In the genomic region with DNA sequence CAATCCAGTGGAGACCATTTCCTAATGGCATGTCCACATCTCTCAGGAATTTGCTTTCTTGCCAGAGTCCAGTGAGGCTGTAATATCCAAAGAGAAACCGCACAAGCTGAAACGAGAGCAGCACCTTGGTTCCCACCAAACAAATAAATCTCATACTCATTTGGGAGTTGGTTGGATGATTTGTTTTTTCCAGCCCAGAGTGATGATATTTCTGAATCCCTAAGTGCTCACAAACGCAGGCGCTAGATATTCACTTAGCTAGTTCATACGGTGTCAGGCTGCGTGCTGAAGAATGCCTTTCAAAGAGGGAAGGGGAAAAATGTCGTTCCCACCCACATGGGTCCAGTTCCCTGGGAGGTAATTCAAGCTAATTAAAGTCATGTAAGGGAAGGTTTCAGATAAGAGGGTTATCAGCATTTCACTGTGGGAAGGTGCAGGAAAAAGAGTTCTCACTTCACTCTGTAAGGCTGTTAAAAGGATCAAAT, we compare ENCODE assay signal across 13 cellular contexts. TPM values are rescaled to one million over a fixed set of nuclear protein-coding genes. Genes with fewer than 3 reads are reported as not detected.
A peak's percentile ranks its signal among the peaks of the same experiment; 100 is the strongest.
DNase-seq lines count a peak whose midpoint lies in the region; TF ChIP-seq lines count a peak whose summit lies in the region.
"Had no signal": no experiment of that assay in that cellular context is flagged by ENCODE, and none has a peak within 500 bp of the region (broad histone marks: within the 10 kb centered on the region; RNA-seq: fewer than 3 reads in every experiment).

No MANE protein-coding gene starts in this region.

- H3K4me1 ChIP-seq in ascending aorta (peaks cover 0 to 4% of the 10 kb centered on the region in 2 donors), left ventricle myocardium inferior (peaks cover 25% of the 10 kb centered on the region), sigmoid colon (peaks cover 0 to 50% (median 43%) of the 10 kb centered on the region in 4 donors)

- H3K36me3 ChIP-seq in ascending aorta (no peaks in the 10 kb centered on the region), left ventricle myocardium inferior (no peaks in the 10 kb centered on the region), sigmoid colon (no peaks in the 10 kb centered on the region)
- H3K36me3 ChIP-seq: thyroid gland had no signal

- no peaks in the 10 kb centered on the region for H3K9me3 Mint-ChIP-seq in activated naive CD4-positive, alpha-beta T cell treated with anti-CD3 and anti-CD28 coated beads, Interleukin-2, amount 10 ng/mL, durations not matched to agents 7 days and 5 days
- H3K9me3 Mint-ChIP-seq in activated T-cell treated with anti-CD3 and anti-CD28 coated beads, Interleukin-2, amount 50 U/mL, for 24 hours = no peaks in the 10 kb centered on the region
- H3K9me3 Mint-ChIP-seq: immature natural killer cell had no signal

- H3K27me3 ChIP-seq in ascending aorta = no peaks in the 10 kb centered on the region
- no peaks in the 10 kb centered on the region for H3K27me3 ChIP-seq in left ventricle myocardium inferior (ENCODE audit: low read depth)
- no peaks in the 10 kb centered on the region for H3K27me3 ChIP-seq in sigmoid colon
- H3K27me3 ChIP-seq: thyroid gland had no signal

- no peak overlapping the region for H3K4me3 Mint-ChIP-seq in activated naive CD4-positive, alpha-beta T cell treated with anti-CD3 and anti-CD28 coated beads, Interleukin-2, amount 10 ng/mL, durations not matched to agents 7 days and 5 days
- no peak overlapping the region for H3K4me3 Mint-ChIP-seq in activated T-cell treated with anti-CD3 and anti-CD28 coated beads, Interleukin-2, amount 50 U/mL, for 24 hours
- H3K4me3 Mint-ChIP-seq: immature natural killer cell had no signal

- TF ChIP-seq POLR2A in sigmoid colon (IDR thresholded peaks at IDR 0.05) = no peak

- WGBS in sigmoid colon, 2 donors = 10 to 42% methylated on average over 7 of the region's 7 CpGs

- intact Hi-C loops in ascending aorta (cut with DNase I) = no loop called here
- intact Hi-C loops in left ventricle myocardium inferior (cut with micrococcal nuclease) = no loop called here
- intact Hi-C loops in sigmoid colon (cut with DNase I) = no loop called here

- TF ChIP-seq EP300 in sigmoid colon (IDR thresholded peaks at IDR 0.05) = peak in 2 of 4 donors; percentile 18 to 45

- TF ChIP-seq CTCF in ascending aorta (IDR thresholded peaks at IDR 0.05) = no peak
- no peak for TF ChIP-seq CTCF in left ventricle myocardium inferior (IDR thresholded peaks at IDR 0.05; ENCODE audit: borderline replicate concordance)
- TF ChIP-seq CTCF in sigmoid colon (IDR thresholded peaks at IDR 0.05) = no peak

- H3K9me3 ChIP-seq in ascending aorta = no peaks in the 10 kb centered on the region
- H3K9me3 ChIP-seq in left ventricle myocardium inferior (replicated peaks) = no peaks in the 10 kb centered on the region
- H3K9me3 ChIP-seq in sigmoid colon = no peaks in the 10 kb centered on the region
- H3K9me3 ChIP-seq: thyroid gland had no signal

- H3K36me3 Mint-ChIP-seq in activated naive CD4-positive, alpha-beta T cell treated with anti-CD3 and anti-CD28 coated beads, Interleukin-2, amount 10 ng/mL, durations not matched to agents 7 days and 5 days = no peaks in the 10 kb centered on the region
- no peaks in the 10 kb centered on the region for H3K36me3 Mint-ChIP-seq in activated T-cell treated with anti-CD3 and anti-CD28 coated beads, Interleukin-2, amount 50 U/mL, for 24 hours (ENCODE audit: low read depth)
- H3K36me3 Mint-ChIP-seq: immature natural killer cell had no signal

- H3K27ac Mint-ChIP-seq in activated naive CD4-positive, alpha-beta T cell treated with anti-CD3 and anti-CD28 coated beads, Interleukin-2, amount 10 ng/mL, durations not matched to agents 7 days and 5 days = no peak overlapping the region
- H3K27ac Mint-ChIP-seq in activated T-cell treated with anti-CD3 and anti-CD28 coated beads, Interleukin-2, amount 50 U/mL, for 24 hours = no peak overlapping the region
- H3K27ac Mint-ChIP-seq: immature natural killer cell had no signal

- peak; percentile 94 for DNase-seq in GM04503 (ENCODE audit: low read depth)
- no peak for DNase-seq in ascending aorta (ENCODE audit: low spot score in 2 of 2)
- no peak for DNase-seq in left ventricle myocardium inferior
- DNase-seq in sigmoid colon = no peak
- DNase-seq in activated naive CD4-positive, alpha-beta T cell treated with anti-CD3 and anti-CD28 coated beads, Interleukin-2, amount 10 ng/mL, durations not matched to agents 7 days and 5 days = no peak
- DNase-seq in HEK293T (ENCODE audit: extremely low spot score) = no peak
- no peak for DNase-seq in activated T-cell treated with anti-CD3 and anti-CD28 coated beads, Interleukin-2, amount 50 U/mL, for 24 hours
- no peak for DNase-seq in SW480 (ENCODE audit: low spot score)
- DNase-seq: activated CD4-positive, alpha-beta T cell treated with anti-CD3 and anti-CD28 coated beads for 48 hours; anterior cingulate cortex; immature natural killer cell; thyroid gland had no signal

- H3K4me1 Mint-ChIP-seq in activated naive CD4-positive, alpha-beta T cell treated with anti-CD3 and anti-CD28 coated beads, Interleukin-2, amount 10 ng/mL, durations not matched to agents 7 days and 5 days = no peaks in the 10 kb centered on the region
- no peaks in the 10 kb centered on the region for H3K4me1 Mint-ChIP-seq in activated T-cell treated with anti-CD3 and anti-CD28 coated beads, Interleukin-2, amount 50 U/mL, for 24 hours (ENCODE audit: low read depth)
- H3K4me1 Mint-ChIP-seq: immature natural killer cell had no signal

- peak overlapping the region in 1 of 2 donors; percentile 27 for H3K4me3 ChIP-seq in ascending aorta
- peak overlapping the region; percentile 3 for H3K4me3 ChIP-seq in left ventricle myocardium inferior
- H3K4me3 ChIP-seq in sigmoid colon = peak overlapping the region in 1 of 4 donors; percentile 12
- H3K4me3 ChIP-seq: K562, thyroid gland had no signal

- peak overlapping the region; percentile 28 to 44 for H3K27ac ChIP-seq in ascending aorta
- peak overlapping the region; percentile 71 for H3K27ac ChIP-seq in left ventricle myocardium inferior (replicated peaks)
- H3K27ac ChIP-seq in sigmoid colon = peak overlapping the region; percentile 75 to 83 (median 78)

- POLR2A ChIA-PET in HEK293T (lab: Yijun Ruan, JAX) = interaction anchor here (1.1 kb wide), 1 partner anchor 86 kb away, joined by 3 read pairs; no protein-coding TSS in a partner anchor

- CTCF ChIA-PET in activated naive CD4-positive, alpha-beta T cell treated with anti-CD3 and anti-CD28 coated beads, Interleukin-2, amount 10 ng/mL, durations not matched to agents 7 days and 5 days (lab: Charles Lee) = no interaction called here
- CTCF ChIA-PET in HEK293T (lab: Yijun Ruan, JAX) = no interaction called here

- H3K27me3 Mint-ChIP-seq in activated naive CD4-positive, alpha-beta T cell treated with anti-CD3 and anti-CD28 coated beads, Interleukin-2, amount 10 ng/mL, durations not matched to agents 7 days and 5 days = peaks cover 9% of the 10 kb centered on the region
- peaks cover 15% of the 10 kb centered on the region for H3K27me3 Mint-ChIP-seq in activated T-cell treated with anti-CD3 and anti-CD28 coated beads, Interleukin-2, amount 50 U/mL, for 24 hours

TF ChIP-seq in HEK293T, 16 proteins besides CTCF, POLR2A, EP300 and RAD21:
- TF ChIP-seq HDGF (IDR thresholded peaks at IDR 0.05; ENCODE audit: borderline replicate concordance) (no peak), SUZ12 (IDR thresholded peaks at IDR 0.05) (no peak), SP1 (IDR thresholded peaks at IDR 0.05) (no peak), ELF4 (IDR thresholded peaks at IDR 0.05) (no peak), NFRKB (IDR thresholded peaks at IDR 0.05) (no peak), BHLHE40 (IDR thresholded peaks at IDR 0.05; ENCODE audit: borderline replicate concordance) (no peak)

RNA-seq across cellular contexts. Expression of a gene that starts 19.6 kb away (rescaled TPM):
- 12.3 TPM for total RNA-seq in ascending aorta
- total RNA-seq in left ventricle myocardium inferior = 45.6 TPM
- 100 to 1,000 TPM; 249 to 519 (median 301) TPM for total RNA-seq in sigmoid colon
- polyA plus RNA-seq in sigmoid colon = 100 to 1,000 TPM in 1 of 3 donors, 10 to 100 TPM in 1, 1 to 10 TPM in 1; 2.1 to 128 (median 25.4) TPM
- total RNA-seq: K562 had no signal
- polyA plus RNA-seq: immature natural killer cell, K562 had no signal
